Comparison of ENCODE assay signal across 1 cellular context in the genomic region with DNA sequence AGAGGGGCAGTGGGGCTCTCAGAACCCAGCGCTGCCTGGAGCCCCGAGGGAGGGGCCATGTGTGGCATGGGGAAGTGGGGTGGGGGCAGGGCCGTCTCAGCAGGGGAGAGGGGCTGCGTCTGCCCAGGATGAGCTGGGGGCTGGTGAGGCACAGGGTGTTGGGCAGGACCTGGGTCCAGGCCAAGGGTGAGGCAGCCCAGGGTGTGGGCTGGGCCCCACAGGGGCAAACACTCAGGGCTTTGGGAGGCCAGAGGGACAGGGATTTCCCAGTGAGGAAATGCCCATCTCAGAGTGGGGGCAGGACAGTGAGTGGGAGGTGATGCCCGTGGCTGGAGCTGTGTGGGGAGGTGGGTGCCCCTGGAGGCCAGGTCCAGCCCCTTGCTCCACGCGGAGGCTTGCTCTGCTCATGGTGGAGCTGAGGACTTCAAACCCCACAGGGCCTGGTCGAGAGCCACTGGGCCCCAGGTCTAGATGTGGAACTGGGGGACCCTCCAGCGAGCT.
TF ChIP-seq lines count a peak whose summit lies in the region.

No MANE protein-coding gene starts in this region.

TF ChIP-seq in H1, 55 proteins besides CTCF, POLR2A, EP300 and RAD21:
- no peak for TF ChIP-seq SAP30 (IDR thresholded peaks at IDR 0.05; ENCODE audit: insufficient read depth, insufficient replicate concordance, low read length)
- no peak for TF ChIP-seq JUND (IDR thresholded peaks at IDR 0.05; ENCODE audit: low read length)
- TF ChIP-seq EZH2 (IDR thresholded peaks at IDR 0.05; ENCODE audit: low read depth, low read length, severe bottlenecking), result no peak
- no peak for TF ChIP-seq PHF8 (conservative IDR thresholded peaks at IDR 0.05; ENCODE audit: low read depth, low read length)
- TF ChIP-seq RBBP5 (IDR thresholded peaks at IDR 0.05; ENCODE audit: borderline replicate concordance, low read depth, low read length), result no peak
- TF ChIP-seq KDM4A (IDR thresholded peaks at IDR 0.05; ENCODE audit: low read depth, low read length, severe bottlenecking), result no peak
- no peak for TF ChIP-seq RXRA (IDR thresholded peaks at IDR 0.05; ENCODE audit: insufficient read depth, low read depth, low read length)
- no peak for TF ChIP-seq KDM1A (IDR thresholded peaks at IDR 0.05; ENCODE audit: borderline replicate concordance, low read length)
- no peak for TF ChIP-seq POLR2AphosphoS5 (IDR thresholded peaks at IDR 0.05; ENCODE audit: low read depth, low read length)
- no peak for TF ChIP-seq TCF12 (IDR thresholded peaks at IDR 0.05; ENCODE audit: low read depth, low read length)
- TF ChIP-seq SUZ12 (IDR thresholded peaks at IDR 0.05; ENCODE audit: low read length), result no peak
- TF ChIP-seq, protein P1, sequence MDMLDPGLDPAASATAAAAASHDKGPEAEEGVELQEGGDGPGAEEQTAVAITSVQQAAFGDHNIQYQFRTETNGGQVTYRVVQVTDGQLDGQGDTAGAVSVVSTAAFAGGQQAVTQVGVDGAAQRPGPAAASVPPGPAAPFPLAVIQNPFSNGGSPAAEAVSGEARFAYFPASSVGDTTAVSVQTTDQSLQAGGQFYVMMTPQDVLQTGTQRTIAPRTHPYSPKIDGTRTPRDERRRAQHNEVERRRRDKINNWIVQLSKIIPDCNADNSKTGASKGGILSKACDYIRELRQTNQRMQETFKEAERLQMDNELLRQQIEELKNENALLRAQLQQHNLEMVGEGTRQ (IDR thresholded peaks at IDR 0.05; ENCODE audit: low read length), result no peak
- TF ChIP-seq HDAC2 (IDR thresholded peaks at IDR 0.05; ENCODE audit: borderline replicate concordance in 1 of 2, low read depth in 2 of 2, low read length in 2 of 2), result no peak
- no peak for TF ChIP-seq SIRT6 (IDR thresholded peaks at IDR 0.05; ENCODE audit: low read length)
- TF ChIP-seq TAF1 (IDR thresholded peaks at IDR 0.05; ENCODE audit: low read depth, low read length), result no peak
